Comparison of ENCODE assay signal across 19 cellular contexts in genomic region chr10:130729876-130730275, GRCh38.
DNase-seq lines count a peak whose midpoint lies in the region; ATAC-seq, FAIRE-seq and TF ChIP-seq lines count a peak whose summit lies in the region.
"Had no signal": no experiment of that assay in that cellular context is flagged by ENCODE, and none has a peak within 500 bp of the region (broad histone marks: within the 10 kb centered on the region; RNA-seq: fewer than 3 reads in every experiment).

No MANE protein-coding gene starts in this region.

- H3K4me3 ChIP-seq in kidney (ENCODE audit: low read length in 2 of 2) (no peak overlapping the region), sigmoid colon (no peak overlapping the region), suprapubic skin (no peak overlapping the region)
- H3K4me3 ChIP-seq: A549, HAP-1 had no signal

- intact Hi-C loops in cardiac septum (cut with DNase I): no loop called here
- intact Hi-C loops in left cardiac atrium (cut with DNase I): no loop called here
- intact Hi-C loops in kidney (cut with DNase I): no loop called here
- intact Hi-C loops in sigmoid colon (cut with DNase I): no loop called here

- DNase-seq in cardiac septum (ENCODE audit: low spot score) (peak; percentile 2), left cardiac atrium (no peak), kidney (peak; percentile 16), sigmoid colon (peak; percentile 33), HT-29 (ENCODE audit: low spot score) (no peak), MV-4-11 (lab: John Stamatoyannopoulos, UW) (no peak), suprapubic skin (ENCODE audit: low spot score in 2 of 2) (no peak)
- DNase-seq: AML-193; Caco-2; CD4-positive, alpha-beta T cell had no signal

- no peak for ATAC-seq in left cardiac atrium
- ATAC-seq: A549, HepG2 had no signal

- no peak overlapping the region for H3K9ac ChIP-seq in kidney (ENCODE audit: low read length in 2 of 2)

- H3K36me3 ChIP-seq in kidney (ENCODE audit: control insufficient read depth in 1 of 2, insufficient read depth in 2 of 2, low read length in 2 of 2) (no peaks in the 10 kb centered on the region), sigmoid colon (no peaks in the 10 kb centered on the region), suprapubic skin (no peaks in the 10 kb centered on the region)
- H3K36me3 ChIP-seq: HAP-1 had no signal

- no peaks in the 10 kb centered on the region for H3K4me1 ChIP-seq in kidney (ENCODE audit: control insufficient read depth in 1 of 2, insufficient read depth in 1 of 2, low read depth in 1 of 2, low read length in 2 of 2)
- H3K4me1 ChIP-seq in sigmoid colon: no peaks in the 10 kb centered on the region
- no peaks in the 10 kb centered on the region for H3K4me1 ChIP-seq in suprapubic skin
- H3K4me1 ChIP-seq: A549, Caco-2, HAP-1 had no signal

- TF ChIP-seq POLR2A in sigmoid colon (IDR thresholded peaks at IDR 0.05) (no peak), suprapubic skin (IDR thresholded peaks at IDR 0.05) (no peak)

- no peak for FAIRE-seq in kidney (lab: Jason Lieb, UNC)
- FAIRE-seq: A549, D721Med, G401.6, GM12891, GM19239, HepG2 had no signal

- TF ChIP-seq CTCF in kidney (IDR thresholded peaks at IDR 0.05; ENCODE audit: borderline replicate concordance, extremely low read depth, insufficient read depth) (no peak), sigmoid colon (IDR thresholded peaks at IDR 0.05) (no peak), suprapubic skin (IDR thresholded peaks at IDR 0.05) (no peak)

- H3K9me3 ChIP-seq in kidney (ENCODE audit: control insufficient read depth in 1 of 2, low read length in 2 of 2): no peaks in the 10 kb centered on the region
- H3K9me3 ChIP-seq in sigmoid colon: no peaks in the 10 kb centered on the region
- no peaks in the 10 kb centered on the region for H3K9me3 ChIP-seq in suprapubic skin
- H3K9me3 ChIP-seq: A549, Caco-2, HAP-1 had no signal

- TF ChIP-seq EP300 in sigmoid colon (IDR thresholded peaks at IDR 0.05) (no peak), suprapubic skin (IDR thresholded peaks at IDR 0.05) (no peak)

- H3K27me3 ChIP-seq in sigmoid colon (peaks cover 0 to 7% (median 0%) of the 10 kb centered on the region in 3 donors), suprapubic skin (peaks cover 12% of the 10 kb centered on the region)

- H3K27ac ChIP-seq in kidney (ENCODE audit: low read depth in 2 of 2, low read length in 2 of 2) (no peak overlapping the region), sigmoid colon (no peak overlapping the region), suprapubic skin (no peak overlapping the region)
- H3K27ac ChIP-seq: 22Rv1, A549, C4-2B had no signal

Comparison
In these comparisons a context has a peak if more than half of its experiments do, and no peak if none do; other contexts are left out.
1. DNase-seq: peak in cardiac septum (single experiment), kidney (single experiment) and sigmoid colon (single experiment); none in left cardiac atrium (single experiment), HT-29 (single experiment), MV-4-11 (single experiment) and suprapubic skin (0 of 2).